Comparison of ENCODE assay signal across 26 cellular contexts in genomic region chr9:77871483-77871882, GRCh38.
"Had no signal": no experiment of that assay in that cellular context is flagged by ENCODE, and none has a peak within 500 bp of the region (broad histone marks: within the 10 kb centered on the region; RNA-seq: fewer than 3 reads in every experiment).

No MANE protein-coding gene starts in this region.

- H3K27ac Mint-ChIP-seq: effector memory CD8-positive, alpha-beta T cell; endodermal cell; mesothelial cell of epicardium; naive thymus-derived CD4-positive, alpha-beta T cell had no signal

- H3K4me3 Mint-ChIP-seq: effector memory CD8-positive, alpha-beta T cell; endodermal cell; mesothelial cell of epicardium; naive thymus-derived CD4-positive, alpha-beta T cell had no signal

- FAIRE-seq: colon, endometrium, islet of Langerhans, kidney had no signal

- H3K27me3 Mint-ChIP-seq: effector memory CD8-positive, alpha-beta T cell; naive thymus-derived CD4-positive, alpha-beta T cell had no signal

- H3K27ac ChIP-seq: coronary artery, dorsolateral prefrontal cortex, epithelial cell of prostate, esophagus squamous epithelium, gastrocnemius medialis, heart right ventricle, left lung, lower lobe of right lung had no signal

- H3K27me3 ChIP-seq: dorsolateral prefrontal cortex, esophagus squamous epithelium, gastrocnemius medialis, heart right ventricle, left lung had no signal

- ATAC-seq: effector memory CD8-positive, alpha-beta T cell; esophagus mucosa; gastrocnemius medialis; heart right ventricle; left lung; left ventricle myocardium superior; lower lobe of right lung; naive thymus-derived CD4-positive, alpha-beta T cell had no signal

- H3K9me3 Mint-ChIP-seq: effector memory CD8-positive, alpha-beta T cell; endodermal cell; mesothelial cell of epicardium; naive thymus-derived CD4-positive, alpha-beta T cell had no signal

- H3K9me3 ChIP-seq: esophagus squamous epithelium, gastrocnemius medialis, heart right ventricle, left lung, lower lobe of right lung had no signal

- H3K36me3 ChIP-seq: esophagus squamous epithelium, gastrocnemius medialis, heart right ventricle, left lung, lower lobe of right lung had no signal

- H3K4me3 ChIP-seq: coronary artery, dorsolateral prefrontal cortex, esophagus squamous epithelium, gastrocnemius medialis, heart right ventricle, left lung, lower lobe of right lung had no signal

- DNase-seq: dermis blood vessel endothelial cell; dorsolateral prefrontal cortex; effector CD4-positive, alpha-beta T cell; effector memory CD8-positive, alpha-beta T cell; endodermal cell; erythroblast; esophagus squamous epithelium; gastrocnemius medialis; glutamatergic neuron; head of caudate nucleus; heart right ventricle; hippocampal formation; kidney; kidney glomerular epithelial cell; left lung; left ventricle myocardium superior; lower lobe of right lung; mesenchymal stem cell; naive thymus-derived CD4-positive, alpha-beta T cell had no signal
